Comparison of ENCODE assay signal across 1 cellular context in genomic region chr6:137926207-137926731, GRCh38.
TF ChIP-seq lines count a peak whose summit lies in the region.

No MANE protein-coding gene starts in this region.

TF ChIP-seq in GM12878, 131 proteins besides CTCF, POLR2A, EP300 and RAD21:
- TF ChIP-seq ZBED1 (IDR thresholded peaks at IDR 0.05; ENCODE audit: borderline replicate concordance) (0 out of 2 replicates have a peak, but pooled peaks have one; percentile 26), RUNX3 (IDR thresholded peaks at IDR 0.05; ENCODE audit: low read length) (0 out of 2 replicates have a peak, but pooled peaks have one; percentile 6), CHD2 (IDR thresholded peaks at IDR 0.05; ENCODE audit: borderline replicate concordance, low read depth, low read length) (peak; percentile 45; the same call in 1 of the 2 replicates), TCF12 (IDR thresholded peaks at IDR 0.05; ENCODE audit: low read depth, low read length) (0 out of 2 replicates have a peak, but pooled peaks have one; percentile 70), POLR2AphosphoS5 (IDR thresholded peaks at IDR 0.05; ENCODE audit: low read length) (0 out of 2 replicates have a peak, but pooled peaks have one; percentile 40), NR2C1 (IDR thresholded peaks at IDR 0.05) (0 out of 2 replicates have a peak, but pooled peaks have one; percentile 11), ZBTB11 (CRISPR knock-in tag; IDR thresholded peaks at IDR 0.05) (no peak), TCF3 (IDR thresholded peaks at IDR 0.05; ENCODE audit: borderline replicate concordance, insufficient read depth, low read depth, low read length) (0 out of 2 replicates have a peak, but pooled peaks have one; percentile 48), IKZF1 (conservative IDR thresholded peaks at IDR 0.05) (peak; percentile 16; the same call in 1 of the 2 replicates), SUPT20H (IDR thresholded peaks at IDR 0.05; ENCODE audit: borderline replicate concordance, control insufficient read depth, low read depth, low read length) (no peak), MEF2B (IDR thresholded peaks at IDR 0.05; ENCODE audit: partially characterized antibody, poor library complexity, severe bottlenecking) (no peak), PKNOX1 (IDR thresholded peaks at IDR 0.05) (peak; percentile 43; the same call in 1 of the 2 replicates), ZNF687 (IDR thresholded peaks at IDR 0.05) (peak; percentile 21; the same call in 1 of the 2 replicates)
TF ChIP-seq in GM12878: peak in this region for 10.
